12 cellular contexts compared by ENCODE assay signal in the genomic region with DNA sequence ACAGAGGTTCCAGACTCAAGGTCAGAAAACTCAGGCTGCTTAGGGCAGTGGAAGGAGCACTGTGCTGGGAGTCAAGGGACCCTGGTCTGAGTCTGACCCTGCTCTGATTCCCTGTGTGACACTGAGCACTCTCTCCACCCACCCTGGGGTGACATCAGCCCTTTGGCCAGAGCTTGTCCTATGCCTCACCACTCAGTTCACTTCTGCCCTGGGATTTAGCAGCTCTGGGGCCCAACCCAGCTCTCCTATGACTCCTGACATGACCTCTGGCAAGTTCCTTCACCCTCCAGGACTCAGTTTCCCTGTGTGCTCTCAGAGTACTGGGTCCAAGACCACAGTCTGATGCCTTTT.
DNase-seq lines count a peak whose midpoint lies in the region; ATAC-seq and TF ChIP-seq lines count a peak whose summit lies in the region.
"Had no signal": no experiment of that assay in that cellular context is flagged by ENCODE, and none has a peak within 500 bp of the region (broad histone marks: within the 10 kb centered on the region; RNA-seq: fewer than 3 reads in every experiment).

No MANE protein-coding gene starts in this region.

- no peak overlapping the region for H3K27ac Mint-ChIP-seq in T-helper 17 cell
- H3K27ac Mint-ChIP-seq: mesothelial cell of epicardium had no signal

- H2AFZ ChIP-seq in SK-N-SH (ENCODE audit: low read depth) (no peak overlapping the region), neuronal stem cell (ENCODE audit: low read length) (no peak overlapping the region)

- H3K4me3 ChIP-seq in SK-N-SH (ENCODE audit: low read depth in 2 of 2, low read length in 1 of 2) (no peak overlapping the region), neuronal stem cell (ENCODE audit: low read length in 2 of 2) (no peak overlapping the region)
- H3K4me3 ChIP-seq: smooth muscle cell had no signal

- peaks cover 25% of the 10 kb centered on the region for H3K27me3 Mint-ChIP-seq in T-helper 17 cell

- H3K9me2 ChIP-seq in SK-N-SH, result no peaks in the 10 kb centered on the region

- peaks cover 5% of the 10 kb centered on the region for H3K4me1 Mint-ChIP-seq in T-helper 17 cell

- TF ChIP-seq RAD21 in SK-N-SH (IDR thresholded peaks at IDR 0.05; ENCODE audit: low read length), result no peak

- peak overlapping the region; percentile 0 for H2BK15ac ChIP-seq in neuronal stem cell (ENCODE audit: low read length)

- peaks cover 3% of the 10 kb centered on the region for H3K36me3 Mint-ChIP-seq in T-helper 17 cell (ENCODE audit: low read depth)
- H3K36me3 Mint-ChIP-seq: mesothelial cell of epicardium had no signal

- no peak overlapping the region for H3K4me3 Mint-ChIP-seq in T-helper 17 cell
- H3K4me3 Mint-ChIP-seq: mesothelial cell of epicardium had no signal

- no peak for TF ChIP-seq EP300 in SK-N-SH (IDR thresholded peaks at IDR 0.05; ENCODE audit: borderline replicate concordance in 1 of 2, low read depth in 1 of 2, low read length in 1 of 2)

- H3K14ac ChIP-seq in neuronal stem cell (ENCODE audit: low read length), result no peak overlapping the region

- DNase-seq in SK-N-SH (no peak), T-helper 17 cell (no peak), neuronal stem cell (ENCODE audit: low spot score) (no peak), NCI-H524 (lab: John Stamatoyannopoulos, UW) (no peak), ACHN (no peak)
- DNase-seq: effector CD8-positive, alpha-beta T cell had no signal

- peak overlapping the region; percentile 3 for H3K18ac ChIP-seq in neuronal stem cell (ENCODE audit: low read length)

- no peak overlapping the region for H3K23ac ChIP-seq in neuronal stem cell (ENCODE audit: low read depth, low read length, poor library complexity)

- H4K8ac ChIP-seq in neuronal stem cell (ENCODE audit: low read depth, low read length), result peak overlapping the region; percentile 19

- in situ Hi-C loops in ACHN (cut with HindIII; ENCODE audit: low pct_ligation_motif_present, low pct_unique_long_range_greater_than_20kb, low sequenced_read_pairs), result no loop called here

- CTCF ChIA-PET in SK-N-SH (lab: Yijun Ruan, JAX), result interaction anchor here (0.6 to 4.2 kb wide), 39 partner anchors 9 to 1442 kb away, joined by 3 to 55 read pairs (median 4); a partner anchor contains a TSS

- no peak for TF ChIP-seq CTCF in SK-N-SH (IDR thresholded peaks at IDR 0.05)

- H2BK5ac ChIP-seq in neuronal stem cell (ENCODE audit: low read length), result no peak overlapping the region

- no peak overlapping the region for H3K4ac ChIP-seq in neuronal stem cell (ENCODE audit: low read length)

- H3K4me2 ChIP-seq in SK-N-SH (no peak overlapping the region), neuronal stem cell (ENCODE audit: insufficient read depth, low read length, poor library complexity, severe bottlenecking) (no peak overlapping the region)
- H3K4me2 ChIP-seq: smooth muscle cell had no signal

- no peaks in the 10 kb centered on the region for H3K79me1 ChIP-seq in neuronal stem cell (ENCODE audit: low read depth, low read length)

- no peaks in the 10 kb centered on the region for H3K27me3 ChIP-seq in SK-N-SH (ENCODE audit: insufficient read depth)
- peaks cover 0 to 19% (median 0%) of the 10 kb centered on the region in 3 experiments for H3K27me3 ChIP-seq in neuronal stem cell (ENCODE audit: control insufficient read depth in 3 of 3, insufficient read depth in 3 of 3, low read depth in 1 of 3, low read length in 3 of 3)

- no peak overlapping the region for H2BK12ac ChIP-seq in neuronal stem cell (ENCODE audit: low read length)

- H2BK120ac ChIP-seq in neuronal stem cell (ENCODE audit: low read depth, low read length), result no peak overlapping the region

- H3K79me2 ChIP-seq in SK-N-SH (ENCODE audit: insufficient read depth), result no peaks in the 10 kb centered on the region

- no peaks in the 10 kb centered on the region for H4K20me1 ChIP-seq in SK-N-SH (ENCODE audit: insufficient read depth)

- H3K9ac ChIP-seq in SK-N-SH (no peak overlapping the region), neuronal stem cell (ENCODE audit: low read depth, low read length, poor library complexity) (no peak overlapping the region)

- H3F3A ChIP-seq in SK-N-SH (replicated peaks; ENCODE audit: insufficient read depth), result no peaks in the 10 kb centered on the region

- no peaks in the 10 kb centered on the region for H3K9me3 ChIP-seq in SK-N-SH
- no peaks in the 10 kb centered on the region for H3K9me3 ChIP-seq in T-helper 17 cell (ENCODE audit: control insufficient read depth, low read length, poor library complexity, severe bottlenecking)
- H3K9me3 ChIP-seq in neuronal stem cell (replicated peaks in 1 of 2; ENCODE audit: control insufficient read depth in 2 of 2, insufficient read depth in 1 of 2, low read depth in 1 of 2, low read length in 2 of 2), result no peaks in the 10 kb centered on the region

- H2AK5ac ChIP-seq in neuronal stem cell (ENCODE audit: low read depth, low read length), result no peak overlapping the region

- H3K36me3 ChIP-seq in SK-N-SH (replicated peaks in 1 of 2; ENCODE audit: control insufficient read depth in 1 of 2, insufficient read depth in 2 of 2, low read length in 1 of 2) (no peaks in the 10 kb centered on the region), neuronal stem cell (replicated peaks in 1 of 2; ENCODE audit: control insufficient read depth in 2 of 2, insufficient read depth in 2 of 2, low read length in 2 of 2) (no peaks in the 10 kb centered on the region)

- POLR2A ChIA-PET in SK-N-SH (lab: Yijun Ruan, JAX), result no interaction called here

- H3K27ac ChIP-seq in SK-N-SH (ENCODE audit: low read depth in 2 of 2, low read length in 1 of 2), result no peak overlapping the region
- H3K27ac ChIP-seq in neuronal stem cell (replicated peaks; ENCODE audit: low read length), result no peak overlapping the region
- H3K27ac ChIP-seq: 22Rv1 had no signal

- no peak overlapping the region for H4K91ac ChIP-seq in neuronal stem cell (ENCODE audit: low read depth, low read length, poor library complexity)

- ATAC-seq in SK-N-SH treated with all-trans-retinoic acid at 6 μM for 48 hours (peak; percentile 42), HG02852 (IDR thresholded peaks at IDR 0.05; ENCODE audit: unreplicated experiment) (peak; percentile 25), T-helper 17 cell (peak; percentile 10), GM21360 (IDR thresholded peaks at IDR 0.05; ENCODE audit: unreplicated experiment) (no peak)

- no peaks in the 10 kb centered on the region for H3K4me1 ChIP-seq in SK-N-SH (ENCODE audit: control insufficient read depth in 1 of 2, insufficient read depth in 2 of 2, low read depth in 1 of 2, low read length in 1 of 2)
- peaks cover 0 to 3% of the 10 kb centered on the region in 2 donors for H3K4me1 ChIP-seq in neuronal stem cell (ENCODE audit: control insufficient read depth in 2 of 2, insufficient read depth in 1 of 2, low read depth in 1 of 2, low read length in 2 of 2)

TF ChIP-seq in SK-N-SH treated with all-trans-retinoic acid at 6 μM for 48 hours, 23 proteins besides CTCF, POLR2A, EP300 and RAD21 (continues in another document):
- TF ChIP-seq ZNF8 (CRISPR knock-in tag; IDR thresholded peaks at IDR 0.05) (no peak), OSR1 (CRISPR knock-in tag; IDR thresholded peaks at IDR 0.05) (no peak), ZFP3 (CRISPR knock-in tag; IDR thresholded peaks at IDR 0.05) (no peak), BACH2 (CRISPR knock-in tag; IDR thresholded peaks at IDR 0.05; ENCODE audit: borderline replicate concordance) (no peak), GLIS3 (CRISPR knock-in tag; IDR thresholded peaks at IDR 0.05) (no peak), ZNF565 (CRISPR knock-in tag; conservative IDR thresholded peaks at IDR 0.05; ENCODE audit: low read depth) (no peak)
- TF ChIP-seq, protein P1, sequence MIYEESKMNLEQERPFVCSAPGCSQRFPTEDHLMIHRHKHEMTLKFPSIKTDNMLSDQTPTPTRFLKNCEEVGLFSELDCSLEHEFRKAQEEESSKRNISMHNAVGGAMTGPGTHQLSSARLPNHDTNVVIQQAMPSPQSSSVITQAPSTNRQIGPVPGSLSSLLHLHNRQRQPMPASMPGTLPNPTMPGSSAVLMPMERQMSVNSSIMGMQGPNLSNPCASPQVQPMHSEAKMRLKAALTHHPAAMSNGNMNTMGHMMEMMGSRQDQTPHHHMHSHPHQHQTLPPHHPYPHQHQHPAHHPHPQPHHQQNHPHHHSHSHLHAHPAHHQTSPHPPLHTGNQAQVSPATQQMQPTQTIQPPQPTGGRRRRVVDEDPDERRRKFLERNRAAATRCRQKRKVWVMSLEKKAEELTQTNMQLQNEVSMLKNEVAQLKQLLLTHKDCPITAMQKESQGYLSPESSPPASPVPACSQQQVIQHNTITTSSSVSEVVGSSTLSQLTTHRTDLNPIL (CRISPR knock-in tag; IDR thresholded peaks at IDR 0.05; ENCODE audit: low read depth), result no peak

TF ChIP-seq in SK-N-SH, 30 proteins besides CTCF, POLR2A, EP300 and RAD21:
- TF ChIP-seq, protein P2, sequence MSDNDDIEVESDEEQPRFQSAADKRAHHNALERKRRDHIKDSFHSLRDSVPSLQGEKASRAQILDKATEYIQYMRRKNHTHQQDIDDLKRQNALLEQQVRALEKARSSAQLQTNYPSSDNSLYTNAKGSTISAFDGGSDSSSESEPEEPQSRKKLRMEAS (IDR thresholded peaks at IDR 0.05; ENCODE audit: low read depth), result no peak
- TF ChIP-seq NRF1 (IDR thresholded peaks at IDR 0.05; ENCODE audit: low read depth, low read length) (no peak), RCOR1 (IDR thresholded peaks at IDR 0.05; ENCODE audit: low read length) (no peak), TCF12 (IDR thresholded peaks at IDR 0.05) (no peak), SMC3 (IDR thresholded peaks at IDR 0.05; ENCODE audit: low read depth, low read length) (no peak), RXRA (IDR thresholded peaks at IDR 0.05; ENCODE audit: borderline replicate concordance, low read depth) (no peak)
- TF ChIP-seq, protein P3, sequence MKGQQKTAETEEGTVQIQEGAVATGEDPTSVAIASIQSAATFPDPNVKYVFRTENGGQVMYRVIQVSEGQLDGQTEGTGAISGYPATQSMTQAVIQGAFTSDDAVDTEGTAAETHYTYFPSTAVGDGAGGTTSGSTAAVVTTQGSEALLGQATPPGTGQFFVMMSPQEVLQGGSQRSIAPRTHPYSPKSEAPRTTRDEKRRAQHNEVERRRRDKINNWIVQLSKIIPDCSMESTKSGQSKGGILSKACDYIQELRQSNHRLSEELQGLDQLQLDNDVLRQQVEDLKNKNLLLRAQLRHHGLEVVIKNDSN (IDR thresholded peaks at IDR 0.05; ENCODE audit: borderline replicate concordance, low read depth), result no peak
TF ChIP-seq in SK-N-SH: peak in this region for 0.
